In genomic region chr13:50387124-50387581, GRCh38 we compare ENCODE assay signal across 8 cellular contexts.
DNase-seq lines count a peak whose midpoint lies in the region; ATAC-seq and TF ChIP-seq lines count a peak whose summit lies in the region.

No MANE protein-coding gene starts in this region.

- no peak overlapping the region for H3K4me3 ChIP-seq in lower leg skin (ENCODE audit: low read depth, poor library complexity, severe bottlenecking)

- ATAC-seq in GM21786 (IDR thresholded peaks at IDR 0.05; ENCODE audit: unreplicated experiment) (no peak), HG03139 (IDR thresholded peaks at IDR 0.05; ENCODE audit: unreplicated experiment) (no peak)

- peak overlapping the region; percentile 66 for H3K27ac Mint-ChIP-seq in neural crest cell (ENCODE audit: unreplicated experiment)

- peak; percentile 93 for DNase-seq in DMS153 (lab: John Stamatoyannopoulos, UW)
- peak; percentile 42 for DNase-seq in NAMALWA (ENCODE audit: low spot score)
- peak; percentile 19 for DNase-seq in fibroblast of gingiva (ENCODE audit: low read depth)
- DNase-seq in neural crest cell (ENCODE audit: low read depth, low spot score): no peak
- no peak for DNase-seq in lower leg skin (ENCODE audit: low spot score in 2 of 2)

- peaks cover 2% of the 10 kb centered on the region for H3K36me3 Mint-ChIP-seq in neural crest cell (ENCODE audit: low read depth)

- H3K4me1 Mint-ChIP-seq in neural crest cell: peaks cover 22% of the 10 kb centered on the region

- TF ChIP-seq CTCF in VCaP (conservative IDR thresholded peaks at IDR 0.05) (0 out of 2 replicates have a peak, but pooled peaks have one; percentile 15), neural crest cell (conservative IDR thresholded peaks at IDR 0.05) (peak; percentile 42), lower leg skin (IDR thresholded peaks at IDR 0.05) (no peak)

- TF ChIP-seq POLR2A in lower leg skin (IDR thresholded peaks at IDR 0.05): no peak

- H3K27ac ChIP-seq in VCaP: no peak overlapping the region

- 46 to 59% methylated on average over 6 of the region's 6 CpGs for WGBS in lower leg skin, 2 donors

- no peak overlapping the region for H3K4me3 Mint-ChIP-seq in neural crest cell

- intact Hi-C loops in lower leg skin (cut with DNase I; ENCODE audit: low total_unique reads): no loop called here

- no peaks in the 10 kb centered on the region for H3K9me3 Mint-ChIP-seq in neural crest cell

- H3K27me3 Mint-ChIP-seq in neural crest cell (ENCODE audit: low read depth): no peaks in the 10 kb centered on the region

Comparison
In these comparisons a context has a peak if more than half of its experiments do, and no peak if none do; other contexts are left out.
1. DNase-seq: peak in DMS153 (single experiment), NAMALWA (single experiment) and fibroblast of gingiva (single experiment); none in neural crest cell (single experiment) and lower leg skin (0 of 2).
2. CTCF ChIP-seq: peak in VCaP (single experiment) and neural crest cell (single experiment); none in lower leg skin (0 of 3).